25 cellular contexts compared by ENCODE assay signal in the genomic region with DNA sequence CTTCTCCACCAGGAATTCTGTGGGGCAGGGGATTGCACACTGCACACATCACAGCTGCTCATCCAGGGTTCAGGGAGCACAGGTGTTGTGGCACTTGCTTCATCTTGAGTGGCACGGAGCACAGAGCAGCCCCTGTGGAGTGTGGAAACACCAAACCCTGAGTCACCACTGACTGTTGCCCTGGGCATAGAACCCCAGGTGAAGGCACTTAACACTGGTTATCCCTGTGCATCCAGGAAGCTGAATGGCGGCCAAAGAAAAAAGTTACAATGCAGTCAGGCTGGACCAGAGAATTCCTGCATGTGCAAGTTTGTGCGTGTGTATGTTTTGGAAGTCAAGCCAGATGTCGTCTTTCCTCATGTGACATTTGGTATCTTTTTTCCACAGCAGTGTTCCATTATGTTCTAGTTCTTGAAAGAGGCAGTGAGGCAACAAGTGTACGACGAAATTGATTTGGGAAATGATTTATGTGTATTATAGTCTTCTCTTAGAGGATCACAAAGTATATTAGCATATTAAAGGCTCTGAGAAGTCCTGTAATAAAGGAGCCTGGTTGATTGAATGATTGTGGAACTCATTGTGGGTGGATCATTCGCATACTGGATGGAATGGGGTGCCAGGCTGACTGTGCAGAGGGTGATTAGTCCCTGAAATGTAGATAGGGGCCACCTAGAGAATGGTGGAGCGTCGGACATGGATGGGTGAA.
DNase-seq lines count a peak whose midpoint lies in the region; ATAC-seq and TF ChIP-seq lines count a peak whose summit lies in the region.
"Had no signal": no experiment of that assay in that cellular context is flagged by ENCODE, and none has a peak within 500 bp of the region (broad histone marks: within the 10 kb centered on the region; RNA-seq: fewer than 3 reads in every experiment).

No MANE protein-coding gene starts in this region.

- H3K79me2 ChIP-seq in PC-3 (ENCODE audit: low read length): no peaks in the 10 kb centered on the region
- H3K79me2 ChIP-seq in trophoblast cell (ENCODE audit: control insufficient read depth, insufficient read depth, low read length, poor library complexity): no peaks in the 10 kb centered on the region
- H3K79me2 ChIP-seq: hepatocyte had no signal

- no peak overlapping the region for H2BK5ac ChIP-seq in trophoblast cell (ENCODE audit: low read depth, low read length, poor library complexity)

- H3K27me3 ChIP-seq in PC-3 (ENCODE audit: low read length) (no peaks in the 10 kb centered on the region), trophoblast cell (ENCODE audit: insufficient read depth, low read length) (no peaks in the 10 kb centered on the region), testis (no peaks in the 10 kb centered on the region)
- H3K27me3 ChIP-seq: BLaER1 treated with 17β-estradiol and CSF1 and Interleukin-3, amounts not matched to agents 10 nM and 100 nM; cardiac muscle cell; colonic mucosa; esophagus muscularis mucosa; gastroesophageal sphincter; hepatocyte had no signal

- no peak overlapping the region for H4K12ac ChIP-seq in trophoblast cell (ENCODE audit: low read depth, low read length)

- H3K36me3 ChIP-seq in PC-3 (ENCODE audit: low read depth, low read length) (no peaks in the 10 kb centered on the region), trophoblast cell (ENCODE audit: control insufficient read depth in 1 of 2, insufficient read depth in 2 of 2, low read length in 2 of 2) (no peaks in the 10 kb centered on the region), testis (ENCODE audit: low read depth, missing control alignments) (no peaks in the 10 kb centered on the region)
- H3K36me3 ChIP-seq: BLaER1 treated with 17β-estradiol and CSF1 and Interleukin-3, amounts not matched to agents 10 nM and 100 nM; cardiac muscle cell; colonic mucosa; esophagus muscularis mucosa; gastroesophageal sphincter had no signal

- H3K4me3 ChIP-seq in PC-3 (ENCODE audit: low read length): no peak overlapping the region
- no peak overlapping the region for H3K4me3 ChIP-seq in trophoblast cell (ENCODE audit: low read depth, low read length)
- no peak overlapping the region for H3K4me3 ChIP-seq in testis
- H3K4me3 ChIP-seq: BLaER1 treated with 17β-estradiol and CSF1 and Interleukin-3, amounts not matched to agents 10 nM and 100 nM; cardiac muscle cell; colonic mucosa; esophagus muscularis mucosa; gastroesophageal sphincter; hepatocyte; smooth muscle cell had no signal

- no peak for TF ChIP-seq POLR2A in testis (IDR thresholded peaks at IDR 0.05)

- H3K14ac ChIP-seq in trophoblast cell (ENCODE audit: low read length): no peak overlapping the region

- no peak for ATAC-seq in PC-3
- ATAC-seq in GM21367 (IDR thresholded peaks at IDR 0.05; ENCODE audit: unreplicated experiment): no peak
- ATAC-seq: gastroesophageal sphincter, left ventricle myocardium superior had no signal

- no peak overlapping the region for H3K4ac ChIP-seq in trophoblast cell (ENCODE audit: low read depth, low read length)

- no CpG with 5 or more reads among the region's 9 CpGs for WGBS in trophoblast cell (ENCODE audit: extremely low coverage, insufficient coverage, insufficient read length)
- whole genome bisulfite sequencing in testis, 2 donors: 88 to 92% methylated on average over 8 to 9 of the region's 9 CpGs

- H3K9me2 ChIP-seq in PC-3 (replicated peaks; ENCODE audit: low read length): no peaks in the 10 kb centered on the region

- H4K91ac ChIP-seq in trophoblast cell (ENCODE audit: low read depth, low read length): no peak overlapping the region

- no peak overlapping the region for H4K8ac ChIP-seq in trophoblast cell (ENCODE audit: low read depth, low read length)

- no peak overlapping the region for H3K23ac ChIP-seq in trophoblast cell (ENCODE audit: low read length)

- H3F3A ChIP-seq in PC-3 (ENCODE audit: low read length, unreplicated experiment): no peaks in the 10 kb centered on the region

- H3K4me1 ChIP-seq in PC-3 (ENCODE audit: insufficient read depth, low read length): peaks cover 12% of the 10 kb centered on the region; the same call in 1 of the 2 replicates
- H3K4me1 ChIP-seq in trophoblast cell (ENCODE audit: control insufficient read depth in 1 of 2, insufficient read depth in 2 of 2, low read length in 2 of 2): peaks cover 0 to 4% of the 10 kb centered on the region in 2 experiments
- no peaks in the 10 kb centered on the region for H3K4me1 ChIP-seq in testis
- H3K4me1 ChIP-seq: colonic mucosa had no signal

- no peak overlapping the region for H2AK5ac ChIP-seq in trophoblast cell (ENCODE audit: low read length)

- peak; percentile 47 for DNase-seq in COLO668 (lab: John Stamatoyannopoulos, UW; ENCODE audit: unreplicated experiment)
- DNase-seq in PC-3: peak; percentile 57
- DNase-seq in epithelial cell of prostate (ENCODE audit: low read depth, low spot score): peak; percentile 1
- DNase-seq in trophoblast cell: peak; percentile 52 to 82
- DNase-seq in iPS-NIHi11 (ENCODE audit: low spot score): no peak
- DNase-seq in testis: no peak
- DNase-seq in NCI-H748 (lab: John Stamatoyannopoulos, UW; ENCODE audit: unreplicated experiment): no peak
- DNase-seq: activated naive CD4-positive, alpha-beta T cell treated with anti-CD3 and anti-CD28 coated beads, Interleukin-2, amount 10 ng/mL, durations not matched to agents 7 days and 5 days; anterior cingulate cortex; colonic mucosa; effector CD8-positive, alpha-beta T cell; left ventricle myocardium superior; midbrain; NCI-H1105 treated with DMSO at 0.1 percent for 48 hours; NCI-H2029; NCI-H345; stimulated activated CD4-positive, alpha-beta T cell treated with anti-CD3 and anti-CD28 coated beads, Interleukin-2, amount 100 ng/mL, for 24 hours; substantia nigra had no signal

- TF ChIP-seq CTCF in PC-3 (conservative IDR thresholded peaks at IDR 0.05; ENCODE audit: low read depth, low read length): no peak
- no peak for TF ChIP-seq CTCF in testis (IDR thresholded peaks at IDR 0.05)

- H3K79me1 ChIP-seq in trophoblast cell (ENCODE audit: low read length): no peaks in the 10 kb centered on the region

- H3K9me3 ChIP-seq in PC-3 (ENCODE audit: low read length): no peaks in the 10 kb centered on the region
- no peaks in the 10 kb centered on the region for H3K9me3 ChIP-seq in trophoblast cell (ENCODE audit: insufficient read depth, low read depth, low read length)
- H3K9me3 ChIP-seq in testis: no peaks in the 10 kb centered on the region
- H3K9me3 ChIP-seq: BLaER1 treated with 17β-estradiol and CSF1 and Interleukin-3, amounts not matched to agents 10 nM and 100 nM; colonic mucosa; esophagus muscularis mucosa; gastroesophageal sphincter had no signal

- H3K9ac ChIP-seq in PC-3 (ENCODE audit: low read length) (no peak overlapping the region), trophoblast cell (ENCODE audit: low read length) (no peak overlapping the region)
- H3K9ac ChIP-seq: BLaER1 treated with 17β-estradiol and CSF1 and Interleukin-3, amounts not matched to agents 10 nM and 100 nM had no signal

- H3K27ac ChIP-seq in PC-3 (ENCODE audit: low read length): no peak overlapping the region
- no peak overlapping the region for H3K27ac ChIP-seq in epithelial cell of prostate
- no peak overlapping the region for H3K27ac ChIP-seq in trophoblast cell (ENCODE audit: low read depth, low read length)
- no peak overlapping the region for H3K27ac ChIP-seq in testis
- H3K27ac ChIP-seq: BLaER1 treated with 17β-estradiol and CSF1 and Interleukin-3, amounts not matched to agents 10 nM and 100 nM; cardiac muscle cell; colonic mucosa; esophagus muscularis mucosa; gastroesophageal sphincter; hepatocyte had no signal

- no peak overlapping the region for H2AFZ ChIP-seq in PC-3 (ENCODE audit: low read length)
- no peak overlapping the region for H2AFZ ChIP-seq in trophoblast cell (ENCODE audit: insufficient read depth, low read length, poor library complexity)
- H2AFZ ChIP-seq: hepatocyte had no signal

- H3K18ac ChIP-seq in trophoblast cell (ENCODE audit: low read length): no peak overlapping the region

- BruUV-seq in PC-3 (replicated peaks; lab: Mats Ljungman, UMichigan): no TSS peak

- POLR2A ChIA-PET in PC-3 (lab: Charles Lee; ENCODE audit: unreplicated experiment): no interaction called here

- intact Hi-C loops in PC-3 (cut with micrococcal nuclease): no loop called here
- intact Hi-C loops in testis (cut with DNase I; ENCODE audit: low total_unique reads): no loop called here

- no peaks in the 10 kb centered on the region for H4K20me1 ChIP-seq in PC-3 (ENCODE audit: low read length)

- no peak overlapping the region for H3K4me2 ChIP-seq in PC-3 (ENCODE audit: low read length)
- no peak overlapping the region for H3K4me2 ChIP-seq in trophoblast cell (ENCODE audit: low read length)
- H3K4me2 ChIP-seq: hepatocyte, smooth muscle cell had no signal

- no peak overlapping the region for H2BK120ac ChIP-seq in trophoblast cell (ENCODE audit: insufficient read depth, low read length, poor library complexity)

- CTCF ChIA-PET in PC-3 (lab: Charles Lee): no interaction called here

- H2BK12ac ChIP-seq in trophoblast cell (ENCODE audit: low read length): no peak overlapping the region

Comparison
In these comparisons a context has a peak if more than half of its experiments do, and no peak if none do; other contexts are left out.
1. DNase-seq: peak in COLO668 (single experiment), PC-3 (single experiment), epithelial cell of prostate (single experiment) and trophoblast cell (2 of 2); none in iPS-NIHi11 (single experiment), testis (single experiment) and NCI-H748 (single experiment).